Comparison of ENCODE assay signal across 23 cellular contexts in genomic region chr7:107237451-107237850, GRCh38.
"Had no signal": no experiment of that assay in that cellular context is flagged by ENCODE, and none has a peak within 500 bp of the region (broad histone marks: within the 10 kb centered on the region; RNA-seq: fewer than 3 reads in every experiment).

No MANE protein-coding gene starts in this region.

- H3K27ac ChIP-seq: epithelial cell of prostate, gastrocnemius medialis, left lung, lower lobe of right lung, ovary, psoas muscle, right lobe of liver, thoracic aorta, tibial nerve, upper lobe of right lung, uterus had no signal

- H3K36me3 ChIP-seq: gastrocnemius medialis, lower lobe of right lung, ovary, right lobe of liver, thoracic aorta, upper lobe of right lung, uterus had no signal

- H3K27me3 ChIP-seq: gastrocnemius medialis, left lung, ovary, right lobe of liver, tibial nerve, upper lobe of right lung, uterus had no signal

- H3K4me1 ChIP-seq: lower lobe of right lung, right lobe of liver, tibial nerve, upper lobe of right lung, uterus had no signal

- H3K9me3 ChIP-seq: gastrocnemius medialis, left lung, lower lobe of right lung, ovary, psoas muscle, right lobe of liver, thoracic aorta, tibial nerve, upper lobe of right lung, uterus had no signal

- ATAC-seq: esophagus mucosa; gastrocnemius medialis; left lung; lower lobe of right lung; natural killer cell; psoas muscle; right lobe of liver; stimulated activated naive B cell treated with anti-CD40 and anti-IgM and Interleukin-4, amounts not matched to agents 10 μg/mL and 1 μg/mL and 100 μg/mL, for 72 hours; upper lobe of right lung had no signal

- H3K4me3 ChIP-seq: gastrocnemius medialis, left lung, lower lobe of right lung, ovary, psoas muscle, right lobe of liver, thoracic aorta, tibial nerve, upper lobe of right lung, uterus had no signal

- DNase-seq: effector CD8-positive, alpha-beta T cell; endodermal cell; gastrocnemius medialis; head of caudate nucleus; left cardiac atrium; left lung; lower lobe of right lung; natural killer cell; occipital lobe; ovary; posterior cingulate gyrus; psoas muscle; right lobe of liver; small intestine; stimulated activated CD4-positive, alpha-beta T cell treated with anti-CD3 and anti-CD28 coated beads, Interleukin-15, amount 100 ng/mL, for 24 hours; stimulated activated CD4-positive, alpha-beta T cell treated with anti-CD3 and anti-CD28 coated beads, Interleukin-2, amount 100 ng/mL, for 48 hours; stimulated activated naive B cell treated with anti-CD40 and anti-IgM and Interleukin-4, amounts not matched to agents 10 μg/mL and 1 μg/mL and 100 μg/mL, for 72 hours; upper lobe of right lung; uterus had no signal
